Comparison of ENCODE assay signal across 23 cellular contexts in genomic region chr11:113334183-113334582, GRCh38. TPM values are rescaled to one million over a fixed set of nuclear protein-coding genes. Genes with fewer than 3 reads are reported as not detected.
A peak's percentile ranks its signal among the peaks of the same experiment; 100 is the strongest.
DNase-seq lines count a peak whose midpoint lies in the region; ATAC-seq and TF ChIP-seq lines count a peak whose summit lies in the region.
"Had no signal": no experiment of that assay in that cellular context is flagged by ENCODE, and none has a peak within 500 bp of the region (broad histone marks: within the 10 kb centered on the region; RNA-seq: fewer than 3 reads in every experiment).

No MANE protein-coding gene starts in this region.

- H3K9me3 Mint-ChIP-seq in neural progenitor cell = no peaks in the 10 kb centered on the region
- H3K9me3 Mint-ChIP-seq: T-helper 2 cell treated with Interferon-gamma antibody and Interleukin-4, amounts not matched to agents 5 μg/mL and 100 μg/mL, for 36 hours had no signal

- H3F3A ChIP-seq in neural progenitor cell (ENCODE audit: low read depth) = no peaks in the 10 kb centered on the region

- H3K27ac Mint-ChIP-seq in neural progenitor cell = no peak overlapping the region
- H3K27ac Mint-ChIP-seq: T-helper 2 cell treated with Interferon-gamma antibody and Interleukin-4, amounts not matched to agents 5 μg/mL and 100 μg/mL, for 36 hours had no signal

- no peaks in the 10 kb centered on the region for H3K27me3 ChIP-seq in neural progenitor cell
- no peaks in the 10 kb centered on the region for H3K27me3 ChIP-seq in uterus
- H3K27me3 ChIP-seq: ascending aorta, neutrophil, right atrium auricular region, vagina had no signal

- peaks cover 25% of the 10 kb centered on the region for H3K36me3 Mint-ChIP-seq in neural progenitor cell

- no peak overlapping the region for H2AFZ ChIP-seq in neural progenitor cell (replicated peaks)
- H2AFZ ChIP-seq: GM23248 had no signal

- H3K27me3 Mint-ChIP-seq in neural progenitor cell (ENCODE audit: insufficient read depth, low read depth) = no peaks in the 10 kb centered on the region

- H3K4me1 ChIP-seq in neural progenitor cell (peaks cover 13% of the 10 kb centered on the region), uterus (no peaks in the 10 kb centered on the region)
- H3K4me1 ChIP-seq: ascending aorta, right atrium auricular region had no signal

- intact Hi-C loops in uterus (cut with DNase I; ENCODE audit: low total_unique reads) = no loop called here

- H3K27ac ChIP-seq in neural progenitor cell (no peak overlapping the region), uterus (no peak overlapping the region)
- H3K27ac ChIP-seq: ascending aorta, C4-2B, GM23248, neutrophil, right atrium auricular region, vagina had no signal

- TF ChIP-seq POLR2A in uterus (IDR thresholded peaks at IDR 0.05) = no peak

- peaks cover 10% of the 10 kb centered on the region for H4K20me1 ChIP-seq in neural progenitor cell (ENCODE audit: low read depth)

- H3K36me3 ChIP-seq in neural progenitor cell (no peaks in the 10 kb centered on the region), uterus (no peaks in the 10 kb centered on the region)
- H3K36me3 ChIP-seq: neutrophil had no signal

- no peak for TF ChIP-seq CTCF in GM12865 (IDR thresholded peaks at IDR 0.05; ENCODE audit: insufficient read depth, low read depth, low read length, missing control alignments)
- no peak for TF ChIP-seq CTCF in neural progenitor cell (IDR thresholded peaks at IDR 0.05)
- no peak for TF ChIP-seq CTCF in uterus (IDR thresholded peaks at IDR 0.05)

- H3K4me3 ChIP-seq in GM12865 (ENCODE audit: low read depth, low read length) = no peak overlapping the region
- H3K4me3 ChIP-seq in neural progenitor cell = no peak overlapping the region
- H3K4me3 ChIP-seq in uterus = no peak overlapping the region
- H3K4me3 ChIP-seq: ascending aorta, GM23248, right atrium auricular region, vagina had no signal

- H3K4me2 ChIP-seq in neural progenitor cell = no peak overlapping the region

- H3K4me1 Mint-ChIP-seq in neural progenitor cell = peaks cover 5% of the 10 kb centered on the region

- peak; percentile 73 for DNase-seq in GM12865 (ENCODE audit: low read depth)
- no peak for DNase-seq in cerebellar cortex (ENCODE audit: low spot score)
- no peak for DNase-seq in neural progenitor cell (ENCODE audit: low spot score)
- no peak for DNase-seq in uterus
- DNase-seq: activated CD8-positive, alpha-beta memory T cell treated with anti-CD3 and anti-CD28 coated beads, Interleukin-2, amount 50 U/mL, for 4 hours; DMS153; foreskin fibroblast; GM23248; NCI-H187; SHP77 had no signal

- no peak overlapping the region for H3K4me3 Mint-ChIP-seq in neural progenitor cell
- H3K4me3 Mint-ChIP-seq: T-helper 2 cell treated with Interferon-gamma antibody and Interleukin-4, amounts not matched to agents 5 μg/mL and 100 μg/mL, for 36 hours had no signal

- no peak overlapping the region for H3K9ac ChIP-seq in neural progenitor cell
- H3K9ac ChIP-seq: GM23248 had no signal

- ATAC-seq in GM19395 (IDR thresholded peaks at IDR 0.05; ENCODE audit: unreplicated experiment) = peak; percentile 72
- peak; percentile 78 for ATAC-seq in HG02610 (IDR thresholded peaks at IDR 0.05; ENCODE audit: unreplicated experiment)
- ATAC-seq in HG03135 (IDR thresholded peaks at IDR 0.05; ENCODE audit: unreplicated experiment) = peak; percentile 46
- ATAC-seq in GM19397 (IDR thresholded peaks at IDR 0.05; ENCODE audit: unreplicated experiment) = no peak
- ATAC-seq: activated CD4-positive, CD25-positive, alpha-beta regulatory T cell treated with anti-CD3 and anti-CD28 coated beads, Interleukin-2, amount 50 U/mL, for 24 hours had no signal

- H3K79me2 ChIP-seq in neural progenitor cell (ENCODE audit: low read depth) = no peaks in the 10 kb centered on the region

- no peaks in the 10 kb centered on the region for H3K9me3 ChIP-seq in neural progenitor cell (ENCODE audit: low read depth)
- H3K9me3 ChIP-seq in uterus = no peaks in the 10 kb centered on the region
- H3K9me3 ChIP-seq: ascending aorta, neutrophil, vagina had no signal

RNA-seq across cellular contexts. Expression of gene TTC12, which starts 19.8 kb away (rescaled TPM):
- total RNA-seq in neural progenitor cell (ENCODE audit: low replicate concordance) (21.8 and 33.4 TPM in 2 replicates), uterus (10 to 100 TPM in 2 of 4 donors, 1 to 10 TPM in 2; 2.4 to 27.5 (median 17.1) TPM)

RNA-seq across cellular contexts. Expression of gene ANKK1, which starts 53.4 kb away (rescaled TPM):
- total RNA-seq in neural progenitor cell (ENCODE audit: low replicate concordance) = 0.22 TPM in 1 of 2 replicates, not detected in the other
- 1 to 10 TPM in 1 of 4 donors, under 1 TPM in 1, not detected in 2; 0.41 to 1.0 TPM for total RNA-seq in uterus
- total RNA-seq: ascending aorta, GM23248, HT1080, M059J, right atrium auricular region had no signal
